In genomic region chr10:75230600-75231038, GRCh38 we compare ENCODE assay signal across 8 cellular contexts. TPM values are rescaled to one million over a fixed set of nuclear protein-coding genes. Genes with fewer than 3 reads are reported as not detected.
A peak's percentile ranks its signal among the peaks of the same experiment; 100 is the strongest.
DNase-seq lines count a peak whose midpoint lies in the region; ATAC-seq and TF ChIP-seq lines count a peak whose summit lies in the region.

No MANE protein-coding gene starts in this region.

- H2AK9ac ChIP-seq in IMR-90 (replicated peaks; ENCODE audit: low read depth, low read length, poor library complexity), result no peak overlapping the region

- no peak overlapping the region for H2AK5ac ChIP-seq in IMR-90 (ENCODE audit: low read depth, low read length)

- no peak overlapping the region for H3K23ac ChIP-seq in IMR-90 (ENCODE audit: low read depth, low read length)

- BruUV-seq in IMR-90 (replicated peaks; lab: Mats Ljungman, UMichigan) (no TSS peak), PC-9 (replicated peaks; lab: Mats Ljungman, UMichigan) (no TSS peak)

- peak; percentile 28 for ATAC-seq in IMR-90 (ENCODE audit: low read depth)

- H3K9me3 ChIP-seq in IMR-90 (ENCODE audit: control insufficient read depth, insufficient read depth, low read length), result no peaks in the 10 kb centered on the region
- H3K9me3 ChIP-seq in PC-9 (ENCODE audit: insufficient read depth, low read depth), result no peaks in the 10 kb centered on the region
- no peaks in the 10 kb centered on the region for H3K9me3 ChIP-seq in esophagus muscularis mucosa

- CTCF ChIA-PET in IMR-90 (lab: Yijun Ruan, JAX), result interaction anchor here (0.6 to 1.6 kb wide), 7 partner anchors 37 to 119 kb away, joined by 3 to 6 read pairs (median 4); partner anchors contain the start of gene SAMD8
- CTCF ChIA-PET in PC-9 (lab: Charles Lee), result interaction anchor here (0.6 to 4.0 kb wide), 7 partner anchors 10 to 165 kb away, joined by 3 to 25 read pairs (median 3); no protein-coding TSS in a partner anchor

- H3K79me1 ChIP-seq in IMR-90 (ENCODE audit: low read depth in 1 of 2, low read length in 2 of 2), result peaks cover 4 to 53% of the 10 kb centered on the region in 2 experiments; a peak in 3 of 4 replicates

- peaks cover 47% of the 10 kb centered on the region for H3K36me3 Mint-ChIP-seq in nephron progenitor cell (ENCODE audit: low read depth)
- peaks cover 69% of the 10 kb centered on the region for H3K36me3 Mint-ChIP-seq in stimulated activated naive CD8-positive, alpha-beta T cell treated with anti-CD3 and anti-CD28 coated beads, Interleukin-15, Interleukin-2, amounts not matched to agents 100 ng/mL and 50 ng/mL, for 24 hours (ENCODE audit: low read depth)

- H3K56ac ChIP-seq in IMR-90 (ENCODE audit: extremely low read depth, insufficient read depth, low read length), result no peak overlapping the region

- no peak overlapping the region for H4K5ac ChIP-seq in IMR-90 (ENCODE audit: low read depth, low read length)

- no peak overlapping the region for H3K9ac ChIP-seq in IMR-90 (ENCODE audit: low read depth, low read length)

- DNase-seq in COLO668 (lab: John Stamatoyannopoulos, UW; ENCODE audit: unreplicated experiment) (peak; percentile 78), GM20000 (ENCODE audit: low spot score) (peak; percentile 82), IMR-90 (peak; percentile 84), PC-9 (peak; percentile 78 to 87), esophagus muscularis mucosa (ENCODE audit: extremely low spot score) (peak; percentile 97), nephron progenitor cell (peak; percentile 93)
- DNase-seq in activated T-cell treated with anti-CD3 and anti-CD28 coated beads, Interleukin-2, amount 50 U/mL, for 1 hour, result peak; percentile 93

- no peak overlapping the region for H4K8ac ChIP-seq in IMR-90 (ENCODE audit: low read depth in 2 of 2, low read length in 2 of 2)

- no peak for TF ChIP-seq POLR2A in IMR-90 (IDR thresholded peaks at IDR 0.05; ENCODE audit: low read depth, low read length)
- no peak for TF ChIP-seq POLR2A in esophagus muscularis mucosa (IDR thresholded peaks at IDR 0.05; ENCODE audit: low read depth)

- POLR2A ChIA-PET in IMR-90 (lab: Charles Lee; ENCODE audit: unreplicated experiment), result no interaction called here
- POLR2A ChIA-PET in PC-9 (lab: Charles Lee; ENCODE audit: unreplicated experiment), result interaction anchor here (0.7 to 1.0 kb wide), 3 partner anchors 19 to 93 kb away, joined by 3 to 5 read pairs (median 5); partner anchors contain the start of gene VDAC2

- H2BK5ac ChIP-seq in IMR-90 (ENCODE audit: low read depth, low read length, poor library complexity, severe bottlenecking), result peak overlapping the region; percentile 61

- H2BK120ac ChIP-seq in IMR-90 (ENCODE audit: low read depth, low read length), result no peak overlapping the region

- H3K9me2 ChIP-seq in PC-9 (ENCODE audit: insufficient read depth), result no peaks in the 10 kb centered on the region

- peaks cover 28% of the 10 kb centered on the region for H3K36me3 ChIP-seq in IMR-90 (ENCODE audit: control insufficient read depth, insufficient read depth, low read length)
- H3K36me3 ChIP-seq in PC-9 (ENCODE audit: low read depth), result peaks cover 51% of the 10 kb centered on the region
- peaks cover 6 to 58% (median 31%) of the 10 kb centered on the region in 4 donors for H3K36me3 ChIP-seq in esophagus muscularis mucosa

- peaks cover 59% of the 10 kb centered on the region for H4K20me1 ChIP-seq in IMR-90 (ENCODE audit: insufficient read depth, low read length)
- H4K20me1 ChIP-seq in PC-9 (ENCODE audit: insufficient read depth), result peaks cover 39% of the 10 kb centered on the region

- H3K4me3 ChIP-seq in IMR-90 (ENCODE audit: insufficient read depth, low read depth, low read length), result no peak overlapping the region
- no peak overlapping the region for H3K4me3 ChIP-seq in PC-9
- no peak overlapping the region for H3K4me3 ChIP-seq in esophagus muscularis mucosa

- TF ChIP-seq EP300 in esophagus muscularis mucosa (IDR thresholded peaks at IDR 0.05), result no peak

- H3K27ac Mint-ChIP-seq in nephron progenitor cell, result peak overlapping the region; percentile 53
- peak overlapping the region; percentile 88 for H3K27ac Mint-ChIP-seq in stimulated activated naive CD8-positive, alpha-beta T cell treated with anti-CD3 and anti-CD28 coated beads, Interleukin-15, Interleukin-2, amounts not matched to agents 100 ng/mL and 50 ng/mL, for 24 hours

- no peaks in the 10 kb centered on the region for H3K27me3 Mint-ChIP-seq in nephron progenitor cell (ENCODE audit: low read depth, poor library complexity)
- H3K27me3 Mint-ChIP-seq in stimulated activated naive CD8-positive, alpha-beta T cell treated with anti-CD3 and anti-CD28 coated beads, Interleukin-15, Interleukin-2, amounts not matched to agents 100 ng/mL and 50 ng/mL, for 24 hours, result no peaks in the 10 kb centered on the region

- no peak overlapping the region for H3K27ac ChIP-seq in IMR-90 (ENCODE audit: insufficient read depth, low read length)
- peak overlapping the region; percentile 49; the same call in 1 of the 2 replicates for H3K27ac ChIP-seq in PC-9
- H3K27ac ChIP-seq in esophagus muscularis mucosa (replicated peaks in 1 of 4), result peak overlapping the region; percentile 62 to 90 (median 86)

- no peak overlapping the region for H4K91ac ChIP-seq in IMR-90 (ENCODE audit: insufficient read depth, low read depth, low read length)

- H2BK15ac ChIP-seq in IMR-90 (ENCODE audit: low read depth, low read length), result no peak overlapping the region

- H3K14ac ChIP-seq in IMR-90 (replicated peaks; ENCODE audit: low read depth, low read length), result no peak overlapping the region

- no peaks in the 10 kb centered on the region for H3K9me3 Mint-ChIP-seq in nephron progenitor cell
- H3K9me3 Mint-ChIP-seq in stimulated activated naive CD8-positive, alpha-beta T cell treated with anti-CD3 and anti-CD28 coated beads, Interleukin-15, Interleukin-2, amounts not matched to agents 100 ng/mL and 50 ng/mL, for 24 hours, result no peaks in the 10 kb centered on the region

- peaks cover 28% of the 10 kb centered on the region for H3K4me1 ChIP-seq in IMR-90 (ENCODE audit: control insufficient read depth, insufficient read depth, low read length)
- peaks cover 41% of the 10 kb centered on the region for H3K4me1 ChIP-seq in PC-9 (replicated peaks; ENCODE audit: insufficient read depth)
- peaks cover 45 to 74% (median 66%) of the 10 kb centered on the region in 4 donors for H3K4me1 ChIP-seq in esophagus muscularis mucosa

- no peak overlapping the region for H3K4ac ChIP-seq in IMR-90 (ENCODE audit: low read depth, low read length)

- peaks cover 90% of the 10 kb centered on the region for H3F3A ChIP-seq in PC-9 (ENCODE audit: insufficient read depth, low read depth)

- H3K4me1 Mint-ChIP-seq in nephron progenitor cell, result peaks cover 37% of the 10 kb centered on the region
- peaks cover 51% of the 10 kb centered on the region for H3K4me1 Mint-ChIP-seq in stimulated activated naive CD8-positive, alpha-beta T cell treated with anti-CD3 and anti-CD28 coated beads, Interleukin-15, Interleukin-2, amounts not matched to agents 100 ng/mL and 50 ng/mL, for 24 hours (ENCODE audit: low read depth)

- no peak overlapping the region for H3K18ac ChIP-seq in IMR-90 (ENCODE audit: low read depth, low read length)

- TF ChIP-seq CTCF in GM20000 (IDR thresholded peaks at IDR 0.05; ENCODE audit: extremely low read depth, missing control alignments), result peak; percentile 95
- TF ChIP-seq CTCF in IMR-90 (conservative IDR thresholded peaks at IDR 0.05; ENCODE audit: low read depth, low read length), result peak; percentile 84
- peak; percentile 95 for TF ChIP-seq CTCF in PC-9 (conservative IDR thresholded peaks at IDR 0.05)
- peak; percentile 88 to 96 (median 90) for TF ChIP-seq CTCF in esophagus muscularis mucosa (IDR thresholded peaks at IDR 0.05)
- peak; percentile 90 for TF ChIP-seq CTCF in nephron progenitor cell (IDR thresholded peaks at IDR 0.05)

- in situ Hi-C loops in IMR-90 (cut with MboI; ENCODE audit: low sequenced_read_pairs), result loop anchor here (5.0 to 10.0 kb wide), 3 partner anchors 118 to 986 kb away; partner anchors contain the start of gene SAMD8

- peak; percentile 73 for TF ChIP-seq RAD21 in IMR-90 (IDR thresholded peaks at IDR 0.05; ENCODE audit: low read length)

- H3K4me2 ChIP-seq in IMR-90 (ENCODE audit: low read depth, low read length) (no peak overlapping the region), PC-9 (no peak overlapping the region)

- H2AFZ ChIP-seq in IMR-90 (replicated peaks; ENCODE audit: low read length, poor library complexity) (no peak overlapping the region), PC-9 (no peak overlapping the region)

- H2BK20ac ChIP-seq in IMR-90 (ENCODE audit: low read depth, low read length), result no peak overlapping the region

- no peak overlapping the region for H3K4me3 Mint-ChIP-seq in nephron progenitor cell
- no peak overlapping the region for H3K4me3 Mint-ChIP-seq in stimulated activated naive CD8-positive, alpha-beta T cell treated with anti-CD3 and anti-CD28 coated beads, Interleukin-15, Interleukin-2, amounts not matched to agents 100 ng/mL and 50 ng/mL, for 24 hours

- intact Hi-C loops in IMR-90 (cut with micrococcal nuclease), result loop anchor here (1.0 to 10.0 kb wide), 5 partner anchors 42 to 1086 kb away; partner anchors contain the start of gene KAT6B
- intact Hi-C loops in PC-9 (cut with micrococcal nuclease; ENCODE audit: unreplicated experiment), result loop anchor here (1.0 to 10.0 kb wide), 5 partner anchors 19 to 1346 kb away; partner anchors contain the start of gene KAT6B
- intact Hi-C loops in esophagus muscularis mucosa (cut with DNase I), result loop anchor here (2.0 to 5.0 kb wide), 2 partner anchors 42 to 118 kb away; partner anchors contain the start of gene SAMD8

- peaks cover 84% of the 10 kb centered on the region for H3K79me2 ChIP-seq in PC-9 (ENCODE audit: low read depth)

- H3K27me3 ChIP-seq in IMR-90 (ENCODE audit: control insufficient read depth, insufficient read depth, low read length) (no peaks in the 10 kb centered on the region), PC-9 (ENCODE audit: insufficient read depth, low read depth) (no peaks in the 10 kb centered on the region), esophagus muscularis mucosa (no peaks in the 10 kb centered on the region)

- dilution Hi-C loops in IMR-90 (cut with HindIII; ENCODE audit: low sequenced_read_pairs, unreplicated experiment), result no loop called here

- no CpG with 5 or more reads among the region's 5 CpGs for WGBS in IMR-90 (ENCODE audit: extremely low coverage in 2 of 2, insufficient read length in 1 of 2), 2 experiments
- WGBS in esophagus muscularis mucosa, result 22% methylated on average over 5 of the region's 5 CpGs

- peaks cover 14% of the 10 kb centered on the region for H3K9me1 ChIP-seq in IMR-90 (ENCODE audit: insufficient read depth, low read length)

RNA-seq across cellular contexts. Expression of gene COMTD1, which starts 5.1 kb away (rescaled TPM):
- total RNA-seq in IMR-90 (2012; rRNA removed) (1.4 and 1.6 TPM in 2 replicates), PC-9 (2021) (20.5 and 25.1 TPM in 2 replicates), esophagus muscularis mucosa (10 to 100 TPM; 23.7 to 44.5 (median 28.1) TPM)
- 6.4 and 9.5 TPM in 2 replicates for polyA plus RNA-seq in IMR-90 (2012; rRNA removed)
- polyA plus RNA-seq in IMR-90 (2012; cell fraction: cytosol; rRNA removed), result 10.7 and 12.1 TPM in 2 replicates
- 22.0 and 64.6 TPM in 2 replicates for polyA plus RNA-seq in IMR-90 (2012; cell fraction: nucleus; rRNA removed; ENCODE audit: low replicate concordance)

RNA-seq across cellular contexts. Expression of gene VDAC2, which starts 20.0 kb away (rescaled TPM):
- 122 and 169 TPM in 2 replicates for total RNA-seq in IMR-90 (2012; rRNA removed)
- polyA plus RNA-seq in IMR-90 (2012; rRNA removed), result 123 and 139 TPM in 2 replicates
- 52.8 and 54.1 TPM in 2 replicates for polyA plus RNA-seq in IMR-90 (2012; cell fraction: cytosol; rRNA removed)
- polyA plus RNA-seq in IMR-90 (2012; cell fraction: nucleus; rRNA removed; ENCODE audit: low replicate concordance), result 31.2 and 88.4 TPM in 2 replicates
- total RNA-seq in PC-9 (2021), result 241 and 243 TPM in 2 replicates
- 100 to 1,000 TPM; 194 to 260 (median 234) TPM for total RNA-seq in esophagus muscularis mucosa
